Comparison of ENCODE assay signal across 23 cellular contexts in the genomic region with DNA sequence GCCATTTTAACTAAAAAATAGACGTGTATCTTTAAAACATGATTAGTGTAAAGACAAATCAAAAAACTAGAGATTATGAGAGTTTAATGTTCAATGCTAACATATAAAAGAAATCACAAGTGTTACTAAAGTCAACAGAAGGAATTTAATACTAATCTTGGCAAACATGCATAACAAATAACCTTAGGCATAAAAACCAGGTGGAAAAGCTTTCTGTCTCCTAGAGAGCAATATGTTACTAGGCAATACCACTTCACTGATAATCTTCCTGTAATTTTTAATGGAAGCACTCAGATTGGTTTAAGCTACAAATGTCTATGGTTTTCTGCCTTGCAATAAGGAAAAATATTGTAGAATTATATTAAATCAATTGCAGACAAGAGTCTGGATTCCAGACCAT.
DNase-seq lines count a peak whose midpoint lies in the region; ATAC-seq and TF ChIP-seq lines count a peak whose summit lies in the region.
"Had no signal": no experiment of that assay in that cellular context is flagged by ENCODE, and none has a peak within 500 bp of the region (broad histone marks: within the 10 kb centered on the region; RNA-seq: fewer than 3 reads in every experiment).

No MANE protein-coding gene starts in this region.

- ATAC-seq in HG02981 (IDR thresholded peaks at IDR 0.05; ENCODE audit: unreplicated experiment) = no peak
- ATAC-seq: activated CD4-positive, CD25-positive, alpha-beta regulatory T cell treated with anti-CD3 and anti-CD28 coated beads, Interleukin-2, amount 50 U/mL, for 24 hours; HCT116; naive thymus-derived CD4-positive, alpha-beta T cell had no signal

- no peak for TF ChIP-seq POLR2A in ovary (IDR thresholded peaks at IDR 0.05)

- intact Hi-C loops in ovary (cut with DNase I) = no loop called here

- peak overlapping the region; percentile 2 for H3K4me3 ChIP-seq in ovary
- H3K4me3 ChIP-seq: thoracic aorta had no signal

- DNase-seq in DMS53 (lab: John Stamatoyannopoulos, UW) (peak; percentile 23), DMS53 treated with DMSO at 0.1 percent for 48 hours (lab: John Stamatoyannopoulos, UW; ENCODE audit: unreplicated experiment) (no peak), NCI-H1105 treated with DMSO at 0.1 percent for 48 hours (lab: John Stamatoyannopoulos, UW) (peak; percentile 36), NCI-H774 (lab: John Stamatoyannopoulos, UW) (peak; percentile 40), ovary (no peak), CD1c-positive myeloid dendritic cell (ENCODE audit: extremely low spot score) (no peak), amygdala (lab: John Stamatoyannopoulos, UW) (no peak)
- DNase-seq: 8988T; activated CD4-positive, alpha-beta T cell treated with anti-CD3 and anti-CD28 coated beads, Interleukin-2, amount 50 U/mL, for 48 hours; activated naive CD4-positive, alpha-beta T cell treated with Interleukin-2 at 50 U/mL for 16 hours; CD4-positive, alpha-beta T cell; GDM1; KBM-7; MM.1S; naive thymus-derived CD4-positive, alpha-beta T cell; NCI-H187 treated with DMSO at 0.1 percent for 48 hours; nucleus accumbens; stimulated activated naive CD4-positive, alpha-beta T cell; SW 1271 had no signal

- no peaks in the 10 kb centered on the region for H3K36me3 ChIP-seq in ovary
- H3K36me3 ChIP-seq: thoracic aorta had no signal

- H3K4me1 ChIP-seq in ovary (ENCODE audit: insufficient read depth) = no peaks in the 10 kb centered on the region

- no peak for TF ChIP-seq EP300 in ovary (IDR thresholded peaks at IDR 0.05)

- H3K27me3 ChIP-seq in ovary = no peaks in the 10 kb centered on the region

- H3K27ac ChIP-seq in ovary = no peak overlapping the region
- H3K27ac ChIP-seq: thoracic aorta had no signal

- 10 to 20% (median 12%) methylated on average over 1 of the region's 1 CpG for WGBS in ovary, 3 donors

- no peaks in the 10 kb centered on the region for H3K9me3 ChIP-seq in ovary
- H3K9me3 ChIP-seq: thoracic aorta had no signal

- TF ChIP-seq CTCF in ovary (IDR thresholded peaks at IDR 0.05) = no peak

Comparison
In these comparisons a context has a peak if more than half of its experiments do, and no peak if none do; other contexts are left out.
1. DNase-seq: peak in DMS53 (single experiment), NCI-H1105 treated with DMSO at 0.1 percent for 48 hours (single experiment) and NCI-H774 (single experiment); none in DMS53 treated with DMSO at 0.1 percent for 48 hours (single experiment), ovary (0 of 5), CD1c-positive myeloid dendritic cell (single experiment) and amygdala (0 of 56).